Comparison of ENCODE assay signal across 1 cellular context in genomic region chr16:71344315-71344905, GRCh38.
TF ChIP-seq lines count a peak whose summit lies in the region.

No MANE protein-coding gene starts in this region.

TF ChIP-seq in GM23338, 12 proteins besides CTCF, POLR2A, EP300 and RAD21 (continued from another document):
- no peak for TF ChIP-seq REST (IDR thresholded peaks at IDR 0.05; ENCODE audit: unreplicated experiment)
- no peak for TF ChIP-seq POLR2AphosphoS5 (IDR thresholded peaks at IDR 0.05; ENCODE audit: low read depth)
- TF ChIP-seq ZNF462 (CRISPR knock-in tag; IDR thresholded peaks at IDR 0.05) = no peak
- no peak for TF ChIP-seq EZH2phosphoT487 (IDR thresholded peaks at IDR 0.05; ENCODE audit: unreplicated experiment)
- TF ChIP-seq ETS1 (IDR thresholded peaks at IDR 0.05) = no peak
- no peak for TF ChIP-seq JUNB (IDR thresholded peaks at IDR 0.05; ENCODE audit: unreplicated experiment)
